8 cellular contexts compared by ENCODE assay signal in genomic region chr1:40039757-40040510, GRCh38. TPM values are rescaled to one million over a fixed set of nuclear protein-coding genes. Genes with fewer than 3 reads are reported as not detected.
DNase-seq lines count a peak whose midpoint lies in the region; ATAC-seq and TF ChIP-seq lines count a peak whose summit lies in the region.

No MANE protein-coding gene starts in this region.

- H3K27ac ChIP-seq in coronary artery (peak overlapping the region; percentile 93 to 98), liver (ENCODE audit: low read depth in 1 of 2, low read length in 2 of 2) (peak overlapping the region; percentile 91 to 99)

- peaks cover 34% of the 10 kb centered on the region for H3K36me3 Mint-ChIP-seq in activated CD4-positive, alpha-beta T cell treated with anti-CD3 and anti-CD28 coated beads, Interleukin-2, amount 10 ng/mL, durations not matched to agents 24 days and 14 days (ENCODE audit: low read depth)

- DNase-seq in AML-193 (lab: John Stamatoyannopoulos, UW) (peak; percentile 80 to 81), NCI-H446 treated with DMSO at 0.1 percent for 48 hours (lab: John Stamatoyannopoulos, UW) (peak; percentile 66), coronary artery (ENCODE audit: low spot score) (peak; percentile 95)
- DNase-seq in activated CD4-positive, alpha-beta T cell treated with anti-CD3 and anti-CD28 coated beads, Interleukin-2, amount 10 ng/mL, durations not matched to agents 24 days and 14 days, result peak; percentile 95
- peak; percentile 41 to 82 (median 48) for DNase-seq in stimulated activated CD4-positive, alpha-beta T cell treated with anti-CD3 and anti-CD28 coated beads, TNF-alpha, amount 100 ng/mL, for 24 hours (ENCODE audit: low read depth in 3 of 3)

- peaks cover 0 to 2% (median 0%) of the 10 kb centered on the region in 4 donors for H3K36me3 ChIP-seq in liver (ENCODE audit: control insufficient read depth in 4 of 4, insufficient read depth in 3 of 4, low read depth in 1 of 4, low read length in 3 of 4)

- no peaks in the 10 kb centered on the region for H3K27me3 Mint-ChIP-seq in activated CD4-positive, alpha-beta T cell treated with anti-CD3 and anti-CD28 coated beads, Interleukin-2, amount 10 ng/mL, durations not matched to agents 24 days and 14 days

- no peak for TF ChIP-seq RAD21 in liver (IDR thresholded peaks at IDR 0.05)

- peak; percentile 41 for ATAC-seq in GM18873 (IDR thresholded peaks at IDR 0.05; ENCODE audit: low FRiP score, unreplicated experiment)
- ATAC-seq in HG03103 (IDR thresholded peaks at IDR 0.05; ENCODE audit: low read depth, unreplicated experiment), result peak; percentile 54

- H3K4me3 Mint-ChIP-seq in activated CD4-positive, alpha-beta T cell treated with anti-CD3 and anti-CD28 coated beads, Interleukin-2, amount 10 ng/mL, durations not matched to agents 24 days and 14 days, result peak overlapping the region; percentile 93

- H3K9ac ChIP-seq in liver (ENCODE audit: low read depth in 1 of 2, low read length in 2 of 2), result peak overlapping the region; percentile 83 to 96

- H3K9me3 Mint-ChIP-seq in activated CD4-positive, alpha-beta T cell treated with anti-CD3 and anti-CD28 coated beads, Interleukin-2, amount 10 ng/mL, durations not matched to agents 24 days and 14 days, result no peaks in the 10 kb centered on the region

- peak overlapping the region; percentile 95 for H3K27ac Mint-ChIP-seq in activated CD4-positive, alpha-beta T cell treated with anti-CD3 and anti-CD28 coated beads, Interleukin-2, amount 10 ng/mL, durations not matched to agents 24 days and 14 days

- WGBS in liver, result under 1% methylated on average over 52 of the region's 52 CpGs

- no peaks in the 10 kb centered on the region for H3K27me3 ChIP-seq in liver (ENCODE audit: control insufficient read depth in 4 of 4, insufficient read depth in 4 of 4, low read length in 3 of 4)

- H3K4me1 Mint-ChIP-seq in activated CD4-positive, alpha-beta T cell treated with anti-CD3 and anti-CD28 coated beads, Interleukin-2, amount 10 ng/mL, durations not matched to agents 24 days and 14 days, result peaks cover 55% of the 10 kb centered on the region

- no peaks in the 10 kb centered on the region for H3K9me3 ChIP-seq in liver (ENCODE audit: control insufficient read depth in 4 of 4, low read length in 3 of 4)

- H3K4me3 ChIP-seq in coronary artery (peak overlapping the region; percentile 76), liver (ENCODE audit: low read depth in 1 of 3, low read length in 3 of 3) (peak overlapping the region; percentile 65 to 97 (median 71))

- TF ChIP-seq CTCF in coronary artery (IDR thresholded peaks at IDR 0.05), result no peak
- TF ChIP-seq CTCF in liver (IDR thresholded peaks at IDR 0.05; ENCODE audit: low read depth, low read length, missing input control), result no peak

- intact Hi-C loops in activated CD4-positive, alpha-beta T cell treated with anti-CD3 and anti-CD28 coated beads, Interleukin-2, amount 10 ng/mL, durations not matched to agents 24 days and 14 days (cut with micrococcal nuclease), result loop anchor here (1.0 to 5.0 kb wide), 5 partner anchors 19 to 939 kb away; partner anchors contain the start of genes CTPS1, MFSD2A and ZMPSTE24

- peaks cover 3 to 32% (median 24%) of the 10 kb centered on the region in 4 donors for H3K4me1 ChIP-seq in liver (ENCODE audit: control insufficient read depth in 4 of 4, insufficient read depth in 4 of 4, low read length in 3 of 4)

TF ChIP-seq in liver, 16 proteins besides CTCF, POLR2A, EP300 and RAD21:
- TF ChIP-seq HNF4A (conservative IDR thresholded peaks at IDR 0.05) (peak in 1 of 2 donors; percentile 38), YY1 (IDR thresholded peaks at IDR 0.05) (no peak), FOXA1 (IDR thresholded peaks at IDR 0.05) (no peak), NR2F2 (IDR thresholded peaks at IDR 0.05) (peak; percentile 56), HNF4G (IDR thresholded peaks at IDR 0.05) (no peak), MAX (IDR thresholded peaks at IDR 0.05) (no peak), FOXA2 (IDR thresholded peaks at IDR 0.05) (no peak), TAF1 (conservative IDR thresholded peaks at IDR 0.05) (peak; percentile 85), SP1 (IDR thresholded peaks at IDR 0.05) (no peak), EGR1 (IDR thresholded peaks at IDR 0.05; ENCODE audit: low read depth in 2 of 2) (no peak), ATF3 (IDR thresholded peaks at IDR 0.05) (no peak), RXRA (IDR thresholded peaks at IDR 0.05) (no peak), REST (IDR thresholded peaks at IDR 0.05) (peak; percentile 92)

RNA-seq across cellular contexts. Expression of gene CAP1, which starts 0.6 kb away (rescaled TPM):
- 417 and 440 TPM in 2 replicates for total RNA-seq in activated CD4-positive, alpha-beta T cell treated with anti-CD3 and anti-CD28 coated beads, Interleukin-2, amount 10 ng/mL, durations not matched to agents 24 days and 14 days
- total RNA-seq in liver, result 100 to 1,000 TPM in 1 of 2 donors, 10 to 100 TPM in 1; 75.5 to 105 TPM
- 10 to 100 TPM; 77.4 to 91.7 TPM for polyA plus RNA-seq in liver

RNA-seq across cellular contexts. Expression of gene PPT1, which starts 57.1 kb away (rescaled TPM):
- total RNA-seq in activated CD4-positive, alpha-beta T cell treated with anti-CD3 and anti-CD28 coated beads, Interleukin-2, amount 10 ng/mL, durations not matched to agents 24 days and 14 days, result 99.0 and 102 TPM in 2 replicates
- total RNA-seq in liver, result 10 to 100 TPM; 20.3 to 46.8 TPM
- polyA plus RNA-seq in liver, result 10 to 100 TPM; 15.4 to 33.9 TPM

Comparison
In these comparisons a context has a peak if more than half of its experiments do, and no peak if none do; other contexts are left out.
1. Peak in every context shown above with its lines: DNase-seq, ATAC-seq, H3K4me3 ChIP-seq and H3K27ac ChIP-seq.